In genomic region chr5:168217497-168217896, GRCh38 we compare ENCODE assay signal across 29 cellular contexts.
DNase-seq lines count a peak whose midpoint lies in the region; ATAC-seq, FAIRE-seq and TF ChIP-seq lines count a peak whose summit lies in the region.
"Had no signal": no experiment of that assay in that cellular context is flagged by ENCODE, and none has a peak within 500 bp of the region (broad histone marks: within the 10 kb centered on the region; RNA-seq: fewer than 3 reads in every experiment).

No MANE protein-coding gene starts in this region.

- no peak for TF ChIP-seq CTCF in H1 (IDR thresholded peaks at IDR 0.05; ENCODE audit: control extremely low read depth in 1 of 3, insufficient read depth in 1 of 3, low read depth in 1 of 3, low read length in 3 of 3)
- no peak for TF ChIP-seq CTCF in transverse colon (IDR thresholded peaks at IDR 0.05)

- no peak overlapping the region for H4K8ac ChIP-seq in H1 (ENCODE audit: extremely low read depth, insufficient read depth, low read length)

- no peaks in the 10 kb centered on the region for H3K79me2 ChIP-seq in H1 (ENCODE audit: control insufficient read depth in 1 of 2, insufficient read depth in 2 of 2, low read length in 2 of 2)

- TF ChIP-seq EP300 in H1 (IDR thresholded peaks at IDR 0.05; ENCODE audit: borderline replicate concordance in 1 of 2, low read depth in 2 of 2, low read length in 2 of 2): no peak
- TF ChIP-seq EP300 in transverse colon (IDR thresholded peaks at IDR 0.05; ENCODE audit: low read depth): no peak

- H3K56ac ChIP-seq in H1 (replicated peaks; ENCODE audit: insufficient read length, low read depth, low read length): no peak overlapping the region

- no peaks in the 10 kb centered on the region for H3K79me1 ChIP-seq in H1 (ENCODE audit: low read depth, low read length)

- in situ Hi-C loops in transverse colon (cut with MboI; ENCODE audit: low pct_ligation_motif_present in 1 of 4, low pct_unique_long_range_greater_than_20kb in 1 of 4, low sequenced_read_pairs in 3 of 4): loop anchor here (10.0 to 25.0 kb wide), 5 partner anchors 93 to 505 kb away; no protein-coding TSS in a partner anchor

- no peak overlapping the region for H3K23ac ChIP-seq in H1 (ENCODE audit: insufficient read length)

- CTCF ChIA-PET in H1 (lab: Charles Lee; ENCODE audit: partially characterized antibody): interaction anchor here (0.7 to 13.7 kb wide), 13 partner anchors 10 to 189 kb away, joined by 3 to 192 read pairs (median 5); no protein-coding TSS in a partner anchor

- no peak overlapping the region for H3K14ac ChIP-seq in H1 (ENCODE audit: insufficient read length)

- intact Hi-C loops in Right ventricle myocardium superior (cut with DNase I) (loop anchor here (5.0 to 10.0 kb wide), 2 partner anchors 93 to 495 kb away; no protein-coding TSS in a partner anchor), Right ventricle myocardium inferior (cut with DNase I) (loop anchor here (5.0 to 10.0 kb wide), 2 partner anchors 95 to 643 kb away; no protein-coding TSS in a partner anchor), transverse colon (cut with DNase I; ENCODE audit: low total_unique reads) (loop anchor here (10.0 kb wide), 1 partner anchor 493 kb away; no protein-coding TSS in a partner anchor)

- 90% methylated on average over 7 of the region's 7 CpGs; no CpG with 5 or more reads in 1 of the 2 experiments for WGBS in H1 (ENCODE audit: extremely low coverage in 1 of 2, insufficient coverage in 1 of 2, insufficient read length in 1 of 2, insufficient replicate concordance in 2 of 2, low coverage in 1 of 2, low lambda C conversion rate in 2 of 2, missing lambda C conversion rate in 1 of 2), 2 experiments
- 11 to 52% methylated on average over 5 to 7 of the region's 7 CpGs for WGBS in transverse colon (ENCODE audit: low coverage in 1 of 2), 2 donors

- no peak for TF ChIP-seq POLR2A in H1 (IDR thresholded peaks at IDR 0.05; ENCODE audit: control extremely low read depth in 1 of 2, low read depth in 2 of 2, low read length in 2 of 2)
- TF ChIP-seq POLR2A in transverse colon (IDR thresholded peaks at IDR 0.05): no peak

- H2AK5ac ChIP-seq in H1 (ENCODE audit: low read depth, low read length): no peak overlapping the region

- H3K18ac ChIP-seq in H1 (ENCODE audit: extremely low read depth, low read length): no peak overlapping the region

- H4K20me1 ChIP-seq in H1 (replicated peaks in 1 of 2; ENCODE audit: control insufficient read depth in 1 of 2, insufficient read depth in 2 of 2, low read length in 2 of 2): no peaks in the 10 kb centered on the region

- no peak overlapping the region for H2BK120ac ChIP-seq in H1 (replicated peaks; ENCODE audit: low read depth, low read length)

- H2BK20ac ChIP-seq in H1 (ENCODE audit: low read length): no peak overlapping the region

- H3K27me3 ChIP-seq in H1 (replicated peaks in 1 of 4; ENCODE audit: control insufficient read depth in 3 of 4, extremely low read depth in 1 of 4, insufficient read depth in 3 of 4, low read length in 3 of 4): no peaks in the 10 kb centered on the region
- peaks cover 7% of the 10 kb centered on the region for H3K27me3 ChIP-seq in transverse colon

- 0 out of 2 replicates have a peak overlapping the region, but pooled peaks have one; percentile 61 for H2BK12ac ChIP-seq in H1 (ENCODE audit: low read depth, low read length)

- H2BK15ac ChIP-seq in H1 (ENCODE audit: low read length): no peak overlapping the region

- no peak overlapping the region for H4K91ac ChIP-seq in H1 (replicated peaks; ENCODE audit: insufficient read length, low read length)

- ATAC-seq in Right ventricle myocardium superior (ENCODE audit: poor library complexity) (peak; percentile 17), Right ventricle myocardium inferior (no peak)
- ATAC-seq: A549, HepG2, K562, T-cell had no signal

- POLR2A ChIA-PET in H1 (lab: Charles Lee; ENCODE audit: partially characterized antibody): no interaction called here

- DNase-seq in Right ventricle myocardium superior (no peak), Right ventricle myocardium inferior (ENCODE audit: missing footprints) (no peak), NCI-H2029 treated with DMSO at 0.1 percent for 48 hours (lab: John Stamatoyannopoulos, UW) (peak; percentile 11), H1 (ENCODE audit: low read depth in 1 of 2, low spot score in 2 of 2) (no peak), transverse colon (peak; percentile 33), NCI-H774 (lab: John Stamatoyannopoulos, UW) (no peak), iPS-NIHi7 (ENCODE audit: extremely low spot score) (no peak)
- DNase-seq: C1 segment of cervical spinal cord; CD4-positive, alpha-beta memory T cell; COR-L47; DMS79 treated with DMSO at 0.1 percent for 48 hours; GF-D8; GOT3; HCEC 1CT; Kasumi-1; NCI-H1092 treated with DMSO at 0.1 percent for 48 hours; NCI-H146; NCI-H1930; NCI-H2171 treated with DMSO at 0.1 percent for 48 hours; NCI-H446; NCI-H524 treated with DMSO at 0.1 percent for 48 hours; NK-92 treated with Interleukin-12 subunit alpha and Interleukin-12 subunit beta, amount 100 ng/mL, for 24 hours; PC-9; SHP77; T-cell had no signal

- H3K23me2 ChIP-seq in H1 (ENCODE audit: low read depth, low read length): no peaks in the 10 kb centered on the region

- no peak overlapping the region for H2BK5ac ChIP-seq in H1 (ENCODE audit: low read depth, low read length)

- no peak for FAIRE-seq in H1 (lab: Jason Lieb, UNC)
- FAIRE-seq: A549, GM12891, HepG2, K562 had no signal

- TF ChIP-seq RAD21 in H1 (IDR thresholded peaks at IDR 0.05 in 1 of 2, conservative IDR thresholded peaks at IDR 0.05 in 1 of 2; ENCODE audit: low read depth in 2 of 2, low read length in 2 of 2): no peak

- no peaks in the 10 kb centered on the region for H3K36me3 ChIP-seq in H1 (ENCODE audit: control insufficient read depth in 2 of 4, insufficient read depth in 4 of 4, low read length in 3 of 4)
- H3K36me3 ChIP-seq in transverse colon: no peaks in the 10 kb centered on the region

- H3K27ac ChIP-seq in H1 (ENCODE audit: low read depth, low read length): no peak overlapping the region
- no peak overlapping the region for H3K27ac ChIP-seq in transverse colon
- H3K27ac ChIP-seq: A549, PC-9 had no signal

- H2AFZ ChIP-seq in H1 (ENCODE audit: low read length): no peak overlapping the region
- H2AFZ ChIP-seq: PC-9 had no signal

- no peak overlapping the region for H3K9ac ChIP-seq in H1 (replicated peaks in 1 of 4; ENCODE audit: extremely low read depth in 1 of 4, low read depth in 3 of 4, low read length in 3 of 4)

- H3K4me2 ChIP-seq in H1 (ENCODE audit: insufficient read depth in 1 of 2, low read depth in 2 of 2, low read length in 2 of 2): no peak overlapping the region
- H3K4me2 ChIP-seq: A549, PC-9 had no signal

- no peak overlapping the region for H3K4me3 ChIP-seq in H1 (ENCODE audit: extremely low read depth in 1 of 4, insufficient read depth in 2 of 4, low read depth in 3 of 4, low read length in 4 of 4)
- no peak overlapping the region for H3K4me3 ChIP-seq in transverse colon
- H3K4me3 ChIP-seq: A549, K562, PC-9 had no signal

- H3K4me1 ChIP-seq in H1 (replicated peaks in 1 of 4; ENCODE audit: control insufficient read depth in 3 of 4, insufficient read depth in 4 of 4, low read length in 3 of 4): peaks cover 5 to 17% (median 13%) of the 10 kb centered on the region in 4 experiments; a peak in 6 of 7 replicates
- peaks cover 0 to 11% (median 1%) of the 10 kb centered on the region in 4 donors for H3K4me1 ChIP-seq in transverse colon

- no peak overlapping the region for H4K5ac ChIP-seq in H1 (ENCODE audit: insufficient read length, low read depth, low read length)

- no peak overlapping the region for H3K4ac ChIP-seq in H1 (replicated peaks; ENCODE audit: insufficient read length, low read depth, low read length)

- H3K9me3 ChIP-seq in H1 (ENCODE audit: insufficient read depth in 2 of 2, low read depth in 1 of 2, low read length in 1 of 2) (no peaks in the 10 kb centered on the region), transverse colon (no peaks in the 10 kb centered on the region)
- H3K9me3 ChIP-seq: A549 had no signal

TF ChIP-seq in H1, 55 proteins besides CTCF, POLR2A, EP300 and RAD21 (continues in another document):
- TF ChIP-seq HDAC2 (IDR thresholded peaks at IDR 0.05; ENCODE audit: borderline replicate concordance in 1 of 2, low read depth in 2 of 2, low read length in 2 of 2) (no peak), CBX5 (IDR thresholded peaks at IDR 0.05; ENCODE audit: low read depth, low read length) (no peak), CBX8 (IDR thresholded peaks at IDR 0.05; ENCODE audit: borderline replicate concordance, low read depth, low read length) (no peak), GABPA (IDR thresholded peaks at IDR 0.05; ENCODE audit: borderline replicate concordance, insufficient read depth, low read length) (no peak), CHD2 (IDR thresholded peaks at IDR 0.05; ENCODE audit: low read length) (no peak), POU5F1 (IDR thresholded peaks at IDR 0.05; ENCODE audit: low read depth, low read length) (no peak), KDM4A (IDR thresholded peaks at IDR 0.05; ENCODE audit: low read depth, low read length, severe bottlenecking) (no peak), RBBP5 (IDR thresholded peaks at IDR 0.05; ENCODE audit: borderline replicate concordance, low read depth, low read length) (no peak), E2F6 (IDR thresholded peaks at IDR 0.05) (no peak), CEBPB (IDR thresholded peaks at IDR 0.05; ENCODE audit: low read depth, low read length) (no peak), TEAD4 (IDR thresholded peaks at IDR 0.05; ENCODE audit: low read depth, low read length) (no peak), BRCA1 (IDR thresholded peaks at IDR 0.05; ENCODE audit: low read depth, low read length) (no peak), KDM5A (IDR thresholded peaks at IDR 0.05; ENCODE audit: low read length) (no peak), RNF2 (IDR thresholded peaks at IDR 0.05; ENCODE audit: borderline replicate concordance, low read depth, low read length, missing control alignments, poor library complexity, severe bottlenecking) (no peak)

Comparison
In these comparisons a context has a peak if more than half of its experiments do, and no peak if none do; other contexts are left out.
1. DNase-seq: peak in NCI-H2029 treated with DMSO at 0.1 percent for 48 hours (single experiment) and transverse colon (single experiment); none in Right ventricle myocardium superior (single experiment), Right ventricle myocardium inferior (single experiment), H1 (0 of 2), NCI-H774 (single experiment) and iPS-NIHi7 (single experiment).